21 cellular contexts compared by ENCODE assay signal in genomic region chr9:18358325-18358724, GRCh38.
"Had no signal": no experiment of that assay in that cellular context is flagged by ENCODE, and none has a peak within 500 bp of the region (broad histone marks: within the 10 kb centered on the region; RNA-seq: fewer than 3 reads in every experiment).

No MANE protein-coding gene starts in this region.

- H3K9me3 ChIP-seq: left lung, ovary, prostate gland, thyroid gland, upper lobe of right lung had no signal

- H3K27me3 Mint-ChIP-seq: activated naive CD8-positive, alpha-beta T cell treated with anti-CD3 and anti-CD28 coated beads, Interleukin-2, amount 10 ng/mL, durations not matched to agents 7 days and 5 days; dendritic cell treated with granulocyte-macrophage colony-stimulating factor and Interleukin-4, amounts not matched to agents 40 ng/mL and 50 ng/mL, for 4 days; natural killer cell treated with Interleukin-12 subunit alpha and Interleukin-12 subunit beta and Interleukin-15 and Interleukin-18, amount 100 ng/mL, for 72 hours; stimulated activated naive CD8-positive, alpha-beta T cell treated with anti-CD3 and anti-CD28 coated beads, Interleukin-15, Interleukin-2, amounts not matched to agents 100 ng/mL and 50 ng/mL, for 24 hours had no signal

- H3K27ac ChIP-seq: cardiac muscle cell, left lung, ovary, prostate gland, thyroid gland, upper lobe of right lung had no signal

- H3K4me3 Mint-ChIP-seq: activated naive CD4-positive, alpha-beta T cell treated with anti-CD3 and anti-CD28 coated beads for 36 hours; activated naive CD8-positive, alpha-beta T cell treated with anti-CD3 and anti-CD28 coated beads, Interleukin-2, amount 10 ng/mL, durations not matched to agents 7 days and 5 days; activated T-cell treated with anti-CD3 and anti-CD28 coated beads, Interleukin-2, amount 50 U/mL, for 4 hours; dendritic cell treated with granulocyte-macrophage colony-stimulating factor and Interleukin-4, amounts not matched to agents 40 ng/mL and 50 ng/mL, for 4 days; natural killer cell treated with Interleukin-12 subunit alpha and Interleukin-12 subunit beta and Interleukin-15 and Interleukin-18, amount 100 ng/mL, for 72 hours; stimulated activated naive CD8-positive, alpha-beta T cell treated with anti-CD3 and anti-CD28 coated beads, Interleukin-15, Interleukin-2, amounts not matched to agents 100 ng/mL and 50 ng/mL, for 24 hours; WTC11 had no signal

- H3K36me3 Mint-ChIP-seq: activated naive CD8-positive, alpha-beta T cell treated with anti-CD3 and anti-CD28 coated beads, Interleukin-2, amount 10 ng/mL, durations not matched to agents 7 days and 5 days; natural killer cell treated with Interleukin-12 subunit alpha and Interleukin-12 subunit beta and Interleukin-15 and Interleukin-18, amount 100 ng/mL, for 72 hours; WTC11 had no signal

- H3K27me3 ChIP-seq: cardiac muscle cell, left lung, ovary, thyroid gland, upper lobe of right lung had no signal

- H3K27ac Mint-ChIP-seq: activated naive CD4-positive, alpha-beta T cell treated with anti-CD3 and anti-CD28 coated beads for 36 hours; activated naive CD8-positive, alpha-beta T cell treated with anti-CD3 and anti-CD28 coated beads, Interleukin-2, amount 10 ng/mL, durations not matched to agents 7 days and 5 days; activated T-helper 2 cell treated with anti-CD3 and anti-CD28 coated beads, Interferon-gamma antibody, Interleukin-2, Interleukin-4, amounts not matched to agents 10 μg/mL and 5 μg/mL and 100 μg/mL, durations not matched to agents 14 hours and 24 hours and 36 hours; dendritic cell treated with granulocyte-macrophage colony-stimulating factor and Interleukin-4, amounts not matched to agents 40 ng/mL and 50 ng/mL, for 4 days; natural killer cell treated with Interleukin-12 subunit alpha and Interleukin-12 subunit beta and Interleukin-15 and Interleukin-18, amount 100 ng/mL, for 72 hours; stimulated activated naive CD8-positive, alpha-beta T cell treated with anti-CD3 and anti-CD28 coated beads, Interleukin-15, Interleukin-2, amounts not matched to agents 100 ng/mL and 50 ng/mL, for 24 hours; WTC11 had no signal

- ATAC-seq: activated T-cell treated with anti-CD3 and anti-CD28 coated beads, Interleukin-2, amount 50 U/mL, for 4 hours; left lung; natural killer cell treated with Interleukin-12 subunit alpha and Interleukin-12 subunit beta and Interleukin-15 and Interleukin-18, amount 100 ng/mL, for 72 hours; upper lobe of right lung; WTC11 had no signal

- DNase-seq: activated CD4-positive, alpha-beta T cell treated with anti-CD3 and anti-CD28 coated beads, Interleukin-2, amount 50 U/mL, for 48 hours; activated CD8-positive, alpha-beta memory T cell treated with anti-CD3 and anti-CD28 coated beads, Interleukin-2, amount 50 U/mL, for 48 hours; activated naive CD4-positive, alpha-beta T cell treated with anti-CD3 and anti-CD28 coated beads for 36 hours; activated naive CD8-positive, alpha-beta T cell treated with anti-CD3 and anti-CD28 coated beads, Interleukin-2, amount 10 ng/mL, durations not matched to agents 7 days and 5 days; activated T-cell treated with anti-CD3 and anti-CD28 coated beads, Interleukin-2, amount 50 U/mL, for 4 hours; amniotic stem cell; effector CD8-positive, alpha-beta T cell; foreskin melanocyte; left lung; mammary epithelial cell; ovary; substantia nigra; thyroid gland; upper lobe of right lung had no signal

- H3K36me3 ChIP-seq: cardiac muscle cell, left lung, ovary, prostate gland, thyroid gland, upper lobe of right lung had no signal

- H3K4me3 ChIP-seq: cardiac muscle cell, left lung, ovary, prostate gland, thyroid gland, upper lobe of right lung had no signal

- H3K9me3 Mint-ChIP-seq: activated naive CD4-positive, alpha-beta T cell treated with anti-CD3 and anti-CD28 coated beads for 36 hours; activated naive CD8-positive, alpha-beta T cell treated with anti-CD3 and anti-CD28 coated beads, Interleukin-2, amount 10 ng/mL, durations not matched to agents 7 days and 5 days; activated T-cell treated with anti-CD3 and anti-CD28 coated beads, Interleukin-2, amount 50 U/mL, for 4 hours; activated T-helper 2 cell treated with anti-CD3 and anti-CD28 coated beads, Interferon-gamma antibody, Interleukin-2, Interleukin-4, amounts not matched to agents 10 μg/mL and 5 μg/mL and 100 μg/mL, durations not matched to agents 14 hours and 24 hours and 36 hours; dendritic cell treated with granulocyte-macrophage colony-stimulating factor and Interleukin-4, amounts not matched to agents 40 ng/mL and 50 ng/mL, for 4 days; natural killer cell treated with Interleukin-12 subunit alpha and Interleukin-12 subunit beta and Interleukin-15 and Interleukin-18, amount 100 ng/mL, for 72 hours; stimulated activated naive CD8-positive, alpha-beta T cell treated with anti-CD3 and anti-CD28 coated beads, Interleukin-15, Interleukin-2, amounts not matched to agents 100 ng/mL and 50 ng/mL, for 24 hours; WTC11 had no signal

- H3K4me1 Mint-ChIP-seq: activated naive CD8-positive, alpha-beta T cell treated with anti-CD3 and anti-CD28 coated beads, Interleukin-2, amount 10 ng/mL, durations not matched to agents 7 days and 5 days had no signal

- H3K4me1 ChIP-seq: prostate gland, upper lobe of right lung had no signal
